Comparison of ENCODE assay signal across 1 cellular context in the genomic region with DNA sequence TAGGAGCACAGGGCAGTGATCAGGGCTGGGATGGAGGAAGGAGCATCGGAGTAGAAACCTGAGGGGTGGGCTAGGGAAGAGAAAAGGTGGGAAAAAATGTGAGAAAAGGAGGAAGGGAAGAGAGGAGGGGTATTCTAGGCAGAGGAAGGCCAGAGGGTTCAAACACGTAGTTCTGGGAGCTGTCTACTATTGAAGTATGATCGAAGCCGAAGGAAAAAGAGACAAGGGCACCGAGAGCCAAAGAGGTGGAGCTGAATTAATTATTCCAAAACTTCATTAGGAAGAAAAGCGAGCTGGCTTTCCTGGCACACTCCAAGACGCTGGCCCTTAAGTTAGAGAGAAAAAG.
TF ChIP-seq lines count a peak whose summit lies in the region.

No MANE protein-coding gene starts in this region.

TF ChIP-seq in H1, 55 proteins besides CTCF, POLR2A, EP300 and RAD21:
- no peak for TF ChIP-seq SIX5 (IDR thresholded peaks at IDR 0.05; ENCODE audit: low read depth, low read length)
- TF ChIP-seq, protein P1, sequence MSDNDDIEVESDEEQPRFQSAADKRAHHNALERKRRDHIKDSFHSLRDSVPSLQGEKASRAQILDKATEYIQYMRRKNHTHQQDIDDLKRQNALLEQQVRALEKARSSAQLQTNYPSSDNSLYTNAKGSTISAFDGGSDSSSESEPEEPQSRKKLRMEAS (IDR thresholded peaks at IDR 0.05) = no peak
- TF ChIP-seq TAF1 (IDR thresholded peaks at IDR 0.05; ENCODE audit: low read depth, low read length) = no peak
- TF ChIP-seq HDAC2 (IDR thresholded peaks at IDR 0.05; ENCODE audit: borderline replicate concordance in 1 of 2, low read depth in 2 of 2, low read length in 2 of 2) = no peak
- TF ChIP-seq POU5F1 (IDR thresholded peaks at IDR 0.05; ENCODE audit: low read depth, low read length) = no peak
- TF ChIP-seq NANOG (IDR thresholded peaks at IDR 0.05; ENCODE audit: insufficient read depth, low read depth, low read length, poor library complexity, severe bottlenecking) = no peak
- TF ChIP-seq RNF2 (IDR thresholded peaks at IDR 0.05; ENCODE audit: borderline replicate concordance, low read depth, low read length, missing control alignments, poor library complexity, severe bottlenecking) = no peak
- no peak for TF ChIP-seq CREB1 (IDR thresholded peaks at IDR 0.05)
- TF ChIP-seq SAP30 (IDR thresholded peaks at IDR 0.05; ENCODE audit: insufficient read depth, insufficient replicate concordance, low read length) = no peak
- no peak for TF ChIP-seq BACH1 (IDR thresholded peaks at IDR 0.05; ENCODE audit: low read length)
- TF ChIP-seq, protein P2, sequence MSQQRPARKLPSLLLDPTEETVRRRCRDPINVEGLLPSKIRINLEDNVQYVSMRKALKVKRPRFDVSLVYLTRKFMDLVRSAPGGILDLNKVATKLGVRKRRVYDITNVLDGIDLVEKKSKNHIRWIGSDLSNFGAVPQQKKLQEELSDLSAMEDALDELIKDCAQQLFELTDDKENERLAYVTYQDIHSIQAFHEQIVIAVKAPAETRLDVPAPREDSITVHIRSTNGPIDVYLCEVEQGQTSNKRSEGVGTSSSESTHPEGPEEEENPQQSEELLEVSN (IDR thresholded peaks at IDR 0.05) = no peak
- no peak for TF ChIP-seq SIN3A (conservative IDR thresholded peaks at IDR 0.05 in 1 of 2, IDR thresholded peaks at IDR 0.05 in 1 of 2; ENCODE audit: low read depth in 1 of 2, low read length in 2 of 2)
- TF ChIP-seq TCF12 (IDR thresholded peaks at IDR 0.05; ENCODE audit: low read depth, low read length) = no peak
- no peak for TF ChIP-seq CBX5 (IDR thresholded peaks at IDR 0.05; ENCODE audit: low read depth, low read length)
- TF ChIP-seq SP4 (IDR thresholded peaks at IDR 0.05; ENCODE audit: low read length) = no peak
